22 cellular contexts compared by ENCODE assay signal in genomic region chr9:479316-479715, GRCh38. TPM values are rescaled to one million over a fixed set of nuclear protein-coding genes. Genes with fewer than 3 reads are reported as not detected.
DNase-seq lines count a peak whose midpoint lies in the region; ATAC-seq, FAIRE-seq and TF ChIP-seq lines count a peak whose summit lies in the region.
"Had no signal": no experiment of that assay in that cellular context is flagged by ENCODE, and none has a peak within 500 bp of the region (broad histone marks: within the 10 kb centered on the region; RNA-seq: fewer than 3 reads in every experiment).

No MANE protein-coding gene starts in this region.

- peak overlapping the region; percentile 46 for H3K4me2 ChIP-seq in mesenchymal stem cell (ENCODE audit: low read length, poor library complexity, severe bottlenecking)

- no peak overlapping the region for H3K9ac ChIP-seq in mesenchymal stem cell (ENCODE audit: low read length)

- ATAC-seq in foreskin keratinocyte (peak; percentile 28), HG02798 (IDR thresholded peaks at IDR 0.05; ENCODE audit: poor library complexity, unreplicated experiment) (no peak)

- DNase-seq in Caki2 (ENCODE audit: low read depth) = peak; percentile 81
- DNase-seq in RCC 7860 (ENCODE audit: low spot score) = peak; percentile 49
- no peak for DNase-seq in foreskin keratinocyte
- DNase-seq in mesenchymal stem cell = no peak
- DNase-seq in small intestine = no peak
- no peak for DNase-seq in Ammon's horn (ENCODE audit: low spot score)
- no peak for DNase-seq in G401 (ENCODE audit: low spot score)
- DNase-seq: CD4-positive, alpha-beta T cell; COR-L47; DND-41; Karpas-422; MM.1S; NCI-H1048; NCI-H1417 treated with DMSO at 0.1 percent for 48 hours; NCI-H187; NCI-H446; NCI-H526; Right ventricle myocardium superior had no signal

- H2AK5ac ChIP-seq in mesenchymal stem cell (ENCODE audit: low read length, severe bottlenecking) = no peak overlapping the region

- no peak for TF ChIP-seq CTCF in foreskin keratinocyte (conservative IDR thresholded peaks at IDR 0.05)

- peak; percentile 72 for FAIRE-seq in RCC 7860 (lab: Jason Lieb, UNC)
- FAIRE-seq in small intestine (lab: Jason Lieb, UNC) = no peak
- FAIRE-seq: A204.1, GM12891, H1 had no signal

- no peak overlapping the region for H3K4me3 ChIP-seq in mesenchymal stem cell (ENCODE audit: insufficient read depth in 1 of 2, low read depth in 1 of 2, low read length in 2 of 2)
- no peak overlapping the region for H3K4me3 ChIP-seq in small intestine (ENCODE audit: low read depth in 1 of 2, low read length in 2 of 2)

- H2BK120ac ChIP-seq in mesenchymal stem cell (ENCODE audit: low read depth, low read length) = no peak overlapping the region

- H3K18ac ChIP-seq in mesenchymal stem cell (ENCODE audit: low read depth in 1 of 2, low read length in 2 of 2) = no peak overlapping the region

- 70% methylated on average over 2 of the region's 3 CpGs for WGBS in mesenchymal stem cell
- WGBS in small intestine, 3 donors = 62 to 66% (median 63%) methylated on average over 3 of the region's 3 CpGs

- H2BK5ac ChIP-seq in mesenchymal stem cell (ENCODE audit: low read depth, low read length, poor library complexity, severe bottlenecking) = no peak overlapping the region

- H3K4me1 ChIP-seq in foreskin keratinocyte (no peaks in the 10 kb centered on the region), mesenchymal stem cell (ENCODE audit: control insufficient read depth, insufficient read depth, low read depth, low read length) (peaks cover 2% of the 10 kb centered on the region), small intestine (ENCODE audit: control insufficient read depth in 2 of 2, insufficient read depth in 1 of 2, low read depth in 1 of 2, low read length in 1 of 2) (no peaks in the 10 kb centered on the region)

- H3K27me3 ChIP-seq in foreskin keratinocyte = no peaks in the 10 kb centered on the region
- peaks cover 0 to 3% of the 10 kb centered on the region in 2 experiments for H3K27me3 ChIP-seq in mesenchymal stem cell (ENCODE audit: control insufficient read depth in 1 of 2, insufficient read depth in 1 of 2, low read length in 2 of 2)
- no peaks in the 10 kb centered on the region for H3K27me3 ChIP-seq in small intestine (ENCODE audit: control insufficient read depth in 2 of 2, insufficient read depth in 2 of 2, low read length in 2 of 2)

- no peak overlapping the region for H2BK12ac ChIP-seq in mesenchymal stem cell (ENCODE audit: low read length in 2 of 2)

- peaks cover 6% of the 10 kb centered on the region for H3K9me3 ChIP-seq in mesenchymal stem cell (ENCODE audit: control insufficient read depth, low read length)
- no peaks in the 10 kb centered on the region for H3K9me3 ChIP-seq in small intestine (ENCODE audit: control insufficient read depth, low read depth)

- H2BK15ac ChIP-seq in mesenchymal stem cell (ENCODE audit: low read depth, poor library complexity, severe bottlenecking) = no peak overlapping the region

- no peak overlapping the region for H3K14ac ChIP-seq in mesenchymal stem cell (ENCODE audit: low read length in 2 of 2)

- no peak overlapping the region for H4K8ac ChIP-seq in mesenchymal stem cell (ENCODE audit: low read length)

- H3K27ac ChIP-seq in foreskin keratinocyte (no peak overlapping the region), mesenchymal stem cell (ENCODE audit: low read length, poor library complexity, severe bottlenecking) (peak overlapping the region; percentile 79), small intestine (ENCODE audit: low read depth in 1 of 2, low read length in 1 of 2) (no peak overlapping the region)

- in situ Hi-C loops in Caki2 (cut with HindIII; ENCODE audit: low pct_unique_long_range_greater_than_20kb, low sequenced_read_pairs) = no loop called here
- in situ Hi-C loops in G401 (cut with HindIII; ENCODE audit: low sequenced_read_pairs) = no loop called here

- no peak overlapping the region for H3K4ac ChIP-seq in mesenchymal stem cell (ENCODE audit: low read depth in 1 of 2, low read length in 2 of 2)

- H3K36me3 ChIP-seq in mesenchymal stem cell (ENCODE audit: control insufficient read depth in 1 of 2, insufficient read depth in 2 of 2, low read depth in 1 of 2, low read length in 2 of 2) (no peaks in the 10 kb centered on the region), small intestine (ENCODE audit: control insufficient read depth in 2 of 2, insufficient read depth in 2 of 2, low read length in 2 of 2) (no peaks in the 10 kb centered on the region)

- H3K79me1 ChIP-seq in mesenchymal stem cell (replicated peaks; ENCODE audit: low read length, poor library complexity, severe bottlenecking) = no peaks in the 10 kb centered on the region

- no peak overlapping the region for H3K23ac ChIP-seq in mesenchymal stem cell (ENCODE audit: low read length in 2 of 2)

- no peak overlapping the region for H4K91ac ChIP-seq in mesenchymal stem cell (ENCODE audit: low read length)

- H2AFZ ChIP-seq in mesenchymal stem cell (ENCODE audit: low read depth, low read length) = no peak overlapping the region

RNA-seq across cellular contexts. Expression of gene KANK1, which starts 25.2 kb away (rescaled TPM):
- total RNA-seq in Caki2 (2014; rRNA removed; shearing (Covaris generic); ENCODE audit: low replicate concordance) = 64.6 and 67.3 TPM in 2 replicates
- 62.4 and 81.6 TPM in 2 replicates for total RNA-seq in foreskin keratinocyte
- 27.9 and 37.3 TPM in 2 replicates for polyA plus RNA-seq in foreskin keratinocyte
- 18.3 TPM for polyA plus RNA-seq in mesenchymal stem cell (2013, experiment 1 of 2)
- 18.1 TPM for polyA plus RNA-seq in mesenchymal stem cell (2013, experiment 2 of 2)
- 10 to 100 TPM; 15.0 to 21.7 (median 15.4) TPM for polyA plus RNA-seq in small intestine
- total RNA-seq in G401 (2014; rRNA removed; shearing (Covaris generic)) = 0.31 TPM in 1 of 2 replicates, not detected in the other

Comparison
In these comparisons a context has a peak if more than half of its experiments do, and no peak if none do; other contexts are left out.
1. DNase-seq: peak in Caki2 (single experiment) and RCC 7860 (single experiment); none in foreskin keratinocyte (0 of 2), mesenchymal stem cell (single experiment), small intestine (single experiment), Ammon's horn (single experiment) and G401 (single experiment).
2. RNA of gene KANK1, which starts 25.2 kb away (total RNA-seq): 64.6 to 67.3 TPM in Caki2 and 62.4 to 81.6 TPM in foreskin keratinocyte; 0.31 TPM in G401; every median in the first group is over 10 times any median in the second.